Comparison of ENCODE assay signal across 8 cellular contexts in genomic region chr10:97498841-97499560, GRCh38. TPM values are rescaled to one million over a fixed set of nuclear protein-coding genes. Genes with fewer than 3 reads are reported as not detected.
DNase-seq lines count a peak whose midpoint lies in the region; ATAC-seq and TF ChIP-seq lines count a peak whose summit lies in the region.

Gene UBTD1, plus strand, starts transcription at chr10:97498924. Its CDS starts 280 bp downstream, at chr10:97499204.

- TF ChIP-seq CTCF in RWPE2 (IDR thresholded peaks at IDR 0.05; ENCODE audit: poor library complexity, severe bottlenecking), result no peak

- no peaks in the 10 kb centered on the region for H3K9me3 ChIP-seq in RWPE2 (ENCODE audit: severe bottlenecking)

- DNase-seq in DMS53 treated with DMSO at 0.1 percent for 48 hours (lab: John Stamatoyannopoulos, UW; ENCODE audit: unreplicated experiment) (peak; percentile 31), RWPE2 (ENCODE audit: low spot score) (no peak), left cardiac atrium (peak; percentile 70), posterior vena cava (ENCODE audit: low spot score) (peak; percentile 88), NAMALWA (ENCODE audit: low spot score) (no peak)

- ATAC-seq in HG02763 (IDR thresholded peaks at IDR 0.05; ENCODE audit: unreplicated experiment) (peak; percentile 1), RWPE2 (ENCODE audit: low read depth) (peak; percentile 86), left cardiac atrium (peak; percentile 20 to 23), HG02970 (IDR thresholded peaks at IDR 0.05; ENCODE audit: low FRiP score, unreplicated experiment) (no peak)

- H3K36me3 ChIP-seq in RWPE2 (ENCODE audit: low read depth), result peaks cover 17% of the 10 kb centered on the region

- intact Hi-C loops in left cardiac atrium (cut with DNase I) (loop anchor here in 1 of 2 donors (10.0 kb wide), 1 partner anchor 46 kb away; no protein-coding TSS in a partner anchor), posterior vena cava (cut with DNase I) (no loop called here)

- no peaks in the 10 kb centered on the region for H3K27me3 ChIP-seq in RWPE2 (ENCODE audit: insufficient read depth, poor library complexity, severe bottlenecking)

- peaks cover 23% of the 10 kb centered on the region for H3K4me1 ChIP-seq in RWPE2 (ENCODE audit: insufficient read depth, poor library complexity, severe bottlenecking)

- WGBS in adipose tissue, 3 donors, result 0% methylated on average over 38 to 66 of the region's 66 CpGs

- peak within 1 kb of the TSS; percentile 80 for H3K4me3 ChIP-seq in RWPE2 (ENCODE audit: severe bottlenecking)

- peak within 1 kb of the TSS; percentile 88 for H3K27ac ChIP-seq in RWPE2 (ENCODE audit: poor library complexity, severe bottlenecking)
- no peak within 1 kb of the TSS for H3K27ac ChIP-seq in adipose tissue (ENCODE audit: low read depth, low read length)

RNA-seq across cellular contexts. Expression of gene UBTD1, which starts in this region (rescaled TPM):
- 10 to 100 TPM in 2 of 3 donors, 1 to 10 TPM in 1; 8.0 to 38.8 (median 24.9) TPM for polyA plus RNA-seq in adipose tissue
- 10 to 100 TPM; 22.6 to 23.7 TPM for total RNA-seq in left cardiac atrium
- 10 to 100 TPM; 15.6 to 16.5 TPM for total RNA-seq in posterior vena cava

Comparison
In these comparisons a context has a peak if more than half of its experiments do, and no peak if none do; other contexts are left out.
1. DNase-seq: peak in DMS53 treated with DMSO at 0.1 percent for 48 hours (single experiment), left cardiac atrium (single experiment) and posterior vena cava (single experiment); none in RWPE2 (single experiment) and NAMALWA (single experiment).